15 cellular contexts compared by ENCODE assay signal in genomic region chr10:127088908-127089307, GRCh38.
DNase-seq lines count a peak whose midpoint lies in the region; ATAC-seq and TF ChIP-seq lines count a peak whose summit lies in the region.
"Had no signal": no experiment of that assay in that cellular context is flagged by ENCODE, and none has a peak within 500 bp of the region (broad histone marks: within the 10 kb centered on the region; RNA-seq: fewer than 3 reads in every experiment).

No MANE protein-coding gene starts in this region.

- no peaks in the 10 kb centered on the region for H4K20me1 ChIP-seq in MM.1S (ENCODE audit: insufficient read depth, low read length)

- no peaks in the 10 kb centered on the region for H3K4me1 Mint-ChIP-seq in stimulated activated naive CD8-positive, alpha-beta T cell treated with anti-CD3 and anti-CD28 coated beads, Interleukin-15, amount 100 ng/mL, for 72 hours
- H3K4me1 Mint-ChIP-seq in nephron progenitor cell: no peaks in the 10 kb centered on the region
- no peaks in the 10 kb centered on the region for H3K4me1 Mint-ChIP-seq in stimulated activated memory B cell treated with anti-CD40 and anti-IgM and Interleukin-4, amounts not matched to agents 10 μg/mL and 1 μg/mL and 100 μg/mL, for 72 hours

- no peak overlapping the region for H2AFZ ChIP-seq in MM.1S (ENCODE audit: low read length)

- no peak for DNase-seq in stimulated activated naive CD8-positive, alpha-beta T cell treated with anti-CD3 and anti-CD28 coated beads, Interleukin-15, amount 100 ng/mL, for 72 hours
- DNase-seq in stimulated activated naive CD8-positive, alpha-beta T cell treated with anti-CD3 and anti-CD28 coated beads, Interleukin-15, Interleukin-2, amounts not matched to agents 100 U/mL and 50 U/mL, for 24 hours: no peak
- no peak for DNase-seq in nephron progenitor cell
- DNase-seq in MM.1S: no peak
- DNase-seq: AML-193; CD4-positive, alpha-beta T cell; DMS79 treated with DMSO at 0.1 percent for 48 hours; GF-D8; HCEC 1CT had no signal

- no peaks in the 10 kb centered on the region for H3K9me2 ChIP-seq in MM.1S (replicated peaks; ENCODE audit: insufficient read depth, low read length)

- TF ChIP-seq CTCF in nephron progenitor cell (IDR thresholded peaks at IDR 0.05): no peak
- no peak for TF ChIP-seq CTCF in MM.1S (IDR thresholded peaks at IDR 0.05; ENCODE audit: low read length)

- H3K27me3 Mint-ChIP-seq in stimulated activated naive CD8-positive, alpha-beta T cell treated with anti-CD3 and anti-CD28 coated beads, Interleukin-15, amount 100 ng/mL, for 72 hours: no peaks in the 10 kb centered on the region
- H3K27me3 Mint-ChIP-seq in nephron progenitor cell (ENCODE audit: low read depth, poor library complexity): no peaks in the 10 kb centered on the region
- H3K27me3 Mint-ChIP-seq in stimulated activated memory B cell treated with anti-CD40 and anti-IgM and Interleukin-4, amounts not matched to agents 10 μg/mL and 1 μg/mL and 100 μg/mL, for 72 hours: no peaks in the 10 kb centered on the region
- H3K27me3 Mint-ChIP-seq: CD4-positive, alpha-beta T cell had no signal

- H3K36me3 ChIP-seq in MM.1S (replicated peaks; ENCODE audit: insufficient read depth, low read length): no peaks in the 10 kb centered on the region

- peak; percentile 42 for ATAC-seq in stimulated activated naive CD8-positive, alpha-beta T cell treated with anti-CD3 and anti-CD28 coated beads, Interleukin-15, amount 100 ng/mL, for 72 hours
- no peak for ATAC-seq in stimulated activated naive CD8-positive, alpha-beta T cell treated with anti-CD3 and anti-CD28 coated beads, Interleukin-15, Interleukin-2, amounts not matched to agents 100 U/mL and 50 U/mL, for 24 hours
- peak; percentile 42 for ATAC-seq in stimulated activated memory B cell treated with anti-CD40 and anti-IgM and Interleukin-4, amounts not matched to agents 10 μg/mL and 1 μg/mL and 100 μg/mL, for 72 hours
- no peak for ATAC-seq in GM19463 (IDR thresholded peaks at IDR 0.05; ENCODE audit: unreplicated experiment)
- ATAC-seq in GM19351 (IDR thresholded peaks at IDR 0.05; ENCODE audit: unreplicated experiment): no peak
- ATAC-seq: A549 had no signal

- H3K4me3 ChIP-seq in MM.1S (ENCODE audit: low read length): no peak overlapping the region
- H3K4me3 ChIP-seq: A549 had no signal

- no peak overlapping the region for H3K27ac ChIP-seq in MM.1S (ENCODE audit: low read length)
- H3K27ac ChIP-seq: 22Rv1, A549, C4-2B had no signal

- H3K4me3 Mint-ChIP-seq in stimulated activated naive CD8-positive, alpha-beta T cell treated with anti-CD3 and anti-CD28 coated beads, Interleukin-15, amount 100 ng/mL, for 72 hours: no peak overlapping the region
- H3K4me3 Mint-ChIP-seq in nephron progenitor cell: no peak overlapping the region
- no peak overlapping the region for H3K4me3 Mint-ChIP-seq in stimulated activated memory B cell treated with anti-CD40 and anti-IgM and Interleukin-4, amounts not matched to agents 10 μg/mL and 1 μg/mL and 100 μg/mL, for 72 hours
- H3K4me3 Mint-ChIP-seq: CD4-positive, alpha-beta T cell had no signal

- H3K36me3 Mint-ChIP-seq in nephron progenitor cell (ENCODE audit: low read depth): peaks cover 25% of the 10 kb centered on the region
- no peaks in the 10 kb centered on the region for H3K36me3 Mint-ChIP-seq in stimulated activated memory B cell treated with anti-CD40 and anti-IgM and Interleukin-4, amounts not matched to agents 10 μg/mL and 1 μg/mL and 100 μg/mL, for 72 hours

- H3K9me3 ChIP-seq in MM.1S (replicated peaks; ENCODE audit: insufficient read depth, low read length): no peaks in the 10 kb centered on the region
- H3K9me3 ChIP-seq: A549 had no signal

- no peak overlapping the region for H3K4me2 ChIP-seq in MM.1S (ENCODE audit: low read depth, low read length)
- H3K4me2 ChIP-seq: A549 had no signal

- H3K27ac Mint-ChIP-seq in stimulated activated naive CD8-positive, alpha-beta T cell treated with anti-CD3 and anti-CD28 coated beads, Interleukin-15, amount 100 ng/mL, for 72 hours: peak overlapping the region in 1 of 2 donors; percentile 81
- peak overlapping the region; percentile 90 for H3K27ac Mint-ChIP-seq in nephron progenitor cell
- no peak overlapping the region for H3K27ac Mint-ChIP-seq in stimulated activated memory B cell treated with anti-CD40 and anti-IgM and Interleukin-4, amounts not matched to agents 10 μg/mL and 1 μg/mL and 100 μg/mL, for 72 hours
- H3K27ac Mint-ChIP-seq: CD4-positive, alpha-beta T cell had no signal

- no peak overlapping the region for H3K9ac ChIP-seq in MM.1S (ENCODE audit: low read length)

- no peaks in the 10 kb centered on the region for H3K79me2 ChIP-seq in MM.1S (ENCODE audit: low read length)

- no peaks in the 10 kb centered on the region for H3K9me3 Mint-ChIP-seq in stimulated activated naive CD8-positive, alpha-beta T cell treated with anti-CD3 and anti-CD28 coated beads, Interleukin-15, amount 100 ng/mL, for 72 hours
- no peaks in the 10 kb centered on the region for H3K9me3 Mint-ChIP-seq in nephron progenitor cell
- H3K9me3 Mint-ChIP-seq in stimulated activated memory B cell treated with anti-CD40 and anti-IgM and Interleukin-4, amounts not matched to agents 10 μg/mL and 1 μg/mL and 100 μg/mL, for 72 hours: peaks cover 5% of the 10 kb centered on the region

- H3F3A ChIP-seq in MM.1S (ENCODE audit: insufficient read depth, low read length): no peaks in the 10 kb centered on the region

- H3K27me3 ChIP-seq in MM.1S (replicated peaks; ENCODE audit: insufficient read depth, low read length): no peaks in the 10 kb centered on the region

- no peaks in the 10 kb centered on the region for H3K4me1 ChIP-seq in MM.1S (ENCODE audit: low read length)
- H3K4me1 ChIP-seq: A549 had no signal

Comparison
In these comparisons a context has a peak if more than half of its experiments do, and no peak if none do; other contexts are left out.
1. ATAC-seq: peak in stimulated activated naive CD8-positive, alpha-beta T cell treated with anti-CD3 and anti-CD28 coated beads, Interleukin-15, amount 100 ng/mL, for 72 hours (single experiment) and stimulated activated memory B cell treated with anti-CD40 and anti-IgM and Interleukin-4, amounts not matched to agents 10 μg/mL and 1 μg/mL and 100 μg/mL, for 72 hours (single experiment); none in stimulated activated naive CD8-positive, alpha-beta T cell treated with anti-CD3 and anti-CD28 coated beads, Interleukin-15, Interleukin-2, amounts not matched to agents 100 U/mL and 50 U/mL, for 24 hours (single experiment), GM19463 (single experiment) and GM19351 (single experiment).